ENCODE assay signal across 1 cellular context in genomic region chr13:44917589-44918322, GRCh38.
TF ChIP-seq lines count a peak whose summit lies in the region.

No MANE protein-coding gene starts in this region.

TF ChIP-seq in K562, 482 proteins besides CTCF, POLR2A, EP300 and RAD21 (continued from another document and continues in another):
- TF ChIP-seq ZNF696 (CRISPR knock-in tag; conservative IDR thresholded peaks at IDR 0.05) (no peak), SRSF9 (IDR thresholded peaks at IDR 0.05; ENCODE audit: borderline replicate concordance, low read depth, low read length) (no peak), PHF20 (IDR thresholded peaks at IDR 0.05; ENCODE audit: partially characterized antibody) (no peak), U2AF2 (optimal IDR thresholded peaks at IDR 0.05; ENCODE audit: low read depth, low read length) (no peak), ARID3A (IDR thresholded peaks at IDR 0.05; ENCODE audit: borderline replicate concordance, low read depth, low read length) (0 out of 2 replicates have a peak, but pooled peaks have one; percentile 16), ZNF124 (CRISPR knock-in tag; IDR thresholded peaks at IDR 0.05) (no peak), E2F5 (CRISPR knock-in tag; IDR thresholded peaks at IDR 0.05) (no peak), ZBTB11 (CRISPR knock-in tag; IDR thresholded peaks at IDR 0.05) (peak in 2 of 3 experiments; percentile 13 to 21; a peak in 1 of 6 replicates), KAT7 (CRISPR knock-in tag; IDR thresholded peaks at IDR 0.05; ENCODE audit: borderline replicate concordance) (no peak), SPI1 (IDR thresholded peaks at IDR 0.05; ENCODE audit: borderline replicate concordance, low read depth, low read length) (no peak), ZNF311 (CRISPR knock-in tag; IDR thresholded peaks at IDR 0.05) (no peak), THRA (IDR thresholded peaks at IDR 0.05) (no peak), ZNF395 (CRISPR knock-in tag; IDR thresholded peaks at IDR 0.05) (no peak), NFXL1 (CRISPR knock-in tag; IDR thresholded peaks at IDR 0.05) (no peak), NR2C1 (IDR thresholded peaks at IDR 0.05) (peak; percentile 84), NR2C1 (tag; IDR thresholded peaks at IDR 0.05) (peak; percentile 80), ASH1L (IDR thresholded peaks at IDR 0.05; ENCODE audit: borderline replicate concordance, low read depth, partially characterized antibody) (no peak), ATF1 (CRISPR knock-in tag; IDR thresholded peaks at IDR 0.05) (no peak), ATF1 (tag; IDR thresholded peaks at IDR 0.05) (peak; percentile 96), STAG1 (CRISPR knock-in tag; IDR thresholded peaks at IDR 0.05; ENCODE audit: borderline replicate concordance) (no peak), HBP1 (CRISPR knock-in tag; IDR thresholded peaks at IDR 0.05) (no peak), ZKSCAN8 (CRISPR knock-in tag; IDR thresholded peaks at IDR 0.05) (no peak; the same call in 1 of the 2 replicates), KLF13 (tag; IDR thresholded peaks at IDR 0.05; ENCODE audit: borderline replicate concordance, low read depth) (peak; percentile 77; the same call in 1 of the 2 replicates), IRF2 (CRISPR knock-in tag; IDR thresholded peaks at IDR 0.05) (no peak), SMARCB1 (IDR thresholded peaks at IDR 0.05; ENCODE audit: insufficient read length, low read depth) (no peak), PREB (CRISPR knock-in tag; IDR thresholded peaks at IDR 0.05) (no peak), SNRNP70 (optimal IDR thresholded peaks at IDR 0.05; ENCODE audit: low read depth, low read length) (no peak), E4F1 (CRISPR knock-in tag; IDR thresholded peaks at IDR 0.05; ENCODE audit: borderline replicate concordance) (no peak), RREB1 (CRISPR knock-in tag; IDR thresholded peaks at IDR 0.05) (no peak), KDM5B (IDR thresholded peaks at IDR 0.05; ENCODE audit: insufficient replicate concordance, low read depth, low read length) (no peak), RUNX1 (IDR thresholded peaks at IDR 0.05; ENCODE audit: low read depth) (no peak), RBM14 (IDR thresholded peaks at IDR 0.05; ENCODE audit: borderline replicate concordance, insufficient read depth, low read depth, low read length) (no peak), ID3 (CRISPR knock-in tag; IDR thresholded peaks at IDR 0.05) (no peak), ID3 (tag; IDR thresholded peaks at IDR 0.05) (no peak), HOXB6 (CRISPR knock-in tag; IDR thresholded peaks at IDR 0.05; ENCODE audit: borderline replicate concordance) (no peak), PPARD (CRISPR knock-in tag; IDR thresholded peaks at IDR 0.05) (no peak), FOS (IDR thresholded peaks at IDR 0.05; ENCODE audit: extremely low read depth, insufficient read length) (no peak), RBM15 (IDR thresholded peaks at IDR 0.05; ENCODE audit: insufficient read depth, low read length) (no peak), JUN (IDR thresholded peaks at IDR 0.05; ENCODE audit: borderline replicate concordance, low read depth, low read length) (no peak; the same call in 1 of the 2 replicates), JUN (CRISPR knock-in tag; IDR thresholded peaks at IDR 0.05; ENCODE audit: borderline replicate concordance) (no peak; the same call in 1 of the 2 replicates), TAL1 (IDR thresholded peaks at IDR 0.05) (no peak), ZNF140 (CRISPR knock-in tag; IDR thresholded peaks at IDR 0.05) (no peak)
